In the genomic region with DNA sequence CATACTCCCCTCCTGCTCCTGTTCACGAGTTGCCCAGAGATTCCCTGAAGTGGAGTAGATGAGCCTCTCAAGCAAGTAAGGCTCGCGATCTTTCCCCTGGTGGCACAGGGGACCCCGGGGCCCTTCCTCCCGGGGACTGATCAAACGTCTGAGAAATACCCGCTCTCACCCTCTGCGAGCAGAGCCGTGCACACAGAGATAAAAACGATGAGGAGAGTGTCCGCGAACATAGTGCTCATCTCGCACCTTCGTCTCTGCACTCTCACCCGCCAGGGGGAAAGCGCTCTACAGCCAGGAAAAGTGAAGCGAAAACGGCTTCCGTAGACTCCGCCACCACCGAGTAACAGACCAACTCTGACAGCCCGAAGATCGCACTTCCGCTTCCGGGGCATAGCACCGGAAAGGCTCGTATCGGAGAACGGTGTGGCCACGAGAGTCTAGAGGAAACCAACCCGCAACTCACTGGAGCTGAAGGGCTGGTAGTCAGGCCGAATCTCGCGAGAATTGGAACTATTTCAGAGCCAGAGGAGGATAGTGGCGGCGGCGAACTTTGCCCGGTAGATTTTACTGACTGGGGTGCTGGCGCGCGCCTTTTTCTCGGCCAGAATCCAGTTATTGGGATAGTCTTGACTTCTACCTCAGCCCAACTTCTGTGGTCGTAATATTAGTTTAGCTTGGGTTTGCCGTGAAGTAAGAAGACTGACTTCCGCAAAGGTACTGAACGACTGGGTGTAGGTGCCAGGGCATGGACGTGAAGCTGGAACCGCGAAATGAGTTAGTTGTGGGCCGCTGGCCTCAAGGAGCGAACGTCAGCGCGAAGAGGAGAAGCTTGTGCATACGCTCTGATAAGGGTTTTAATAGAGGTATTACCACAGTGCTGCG, we compare ENCODE assay signal across 1 cellular context.
TF ChIP-seq lines count a peak whose summit lies in the region.

A gene with protein sequence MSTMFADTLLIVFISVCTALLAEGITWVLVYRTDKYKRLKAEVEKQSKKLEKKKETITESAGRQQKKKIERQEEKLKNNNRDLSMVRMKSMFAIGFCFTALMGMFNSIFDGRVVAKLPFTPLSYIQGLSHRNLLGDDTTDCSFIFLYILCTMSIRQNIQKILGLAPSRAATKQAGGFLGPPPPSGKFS (minus strand): TSS at position 356 of the 882 bp plus-strand sequence. CDS start 117 bp downstream, at position 239.

TF ChIP-seq in HepG2, 621 proteins besides CTCF, POLR2A, EP300 and RAD21 (continued from another document and continues in another):
- TF ChIP-seq, protein P1, sequence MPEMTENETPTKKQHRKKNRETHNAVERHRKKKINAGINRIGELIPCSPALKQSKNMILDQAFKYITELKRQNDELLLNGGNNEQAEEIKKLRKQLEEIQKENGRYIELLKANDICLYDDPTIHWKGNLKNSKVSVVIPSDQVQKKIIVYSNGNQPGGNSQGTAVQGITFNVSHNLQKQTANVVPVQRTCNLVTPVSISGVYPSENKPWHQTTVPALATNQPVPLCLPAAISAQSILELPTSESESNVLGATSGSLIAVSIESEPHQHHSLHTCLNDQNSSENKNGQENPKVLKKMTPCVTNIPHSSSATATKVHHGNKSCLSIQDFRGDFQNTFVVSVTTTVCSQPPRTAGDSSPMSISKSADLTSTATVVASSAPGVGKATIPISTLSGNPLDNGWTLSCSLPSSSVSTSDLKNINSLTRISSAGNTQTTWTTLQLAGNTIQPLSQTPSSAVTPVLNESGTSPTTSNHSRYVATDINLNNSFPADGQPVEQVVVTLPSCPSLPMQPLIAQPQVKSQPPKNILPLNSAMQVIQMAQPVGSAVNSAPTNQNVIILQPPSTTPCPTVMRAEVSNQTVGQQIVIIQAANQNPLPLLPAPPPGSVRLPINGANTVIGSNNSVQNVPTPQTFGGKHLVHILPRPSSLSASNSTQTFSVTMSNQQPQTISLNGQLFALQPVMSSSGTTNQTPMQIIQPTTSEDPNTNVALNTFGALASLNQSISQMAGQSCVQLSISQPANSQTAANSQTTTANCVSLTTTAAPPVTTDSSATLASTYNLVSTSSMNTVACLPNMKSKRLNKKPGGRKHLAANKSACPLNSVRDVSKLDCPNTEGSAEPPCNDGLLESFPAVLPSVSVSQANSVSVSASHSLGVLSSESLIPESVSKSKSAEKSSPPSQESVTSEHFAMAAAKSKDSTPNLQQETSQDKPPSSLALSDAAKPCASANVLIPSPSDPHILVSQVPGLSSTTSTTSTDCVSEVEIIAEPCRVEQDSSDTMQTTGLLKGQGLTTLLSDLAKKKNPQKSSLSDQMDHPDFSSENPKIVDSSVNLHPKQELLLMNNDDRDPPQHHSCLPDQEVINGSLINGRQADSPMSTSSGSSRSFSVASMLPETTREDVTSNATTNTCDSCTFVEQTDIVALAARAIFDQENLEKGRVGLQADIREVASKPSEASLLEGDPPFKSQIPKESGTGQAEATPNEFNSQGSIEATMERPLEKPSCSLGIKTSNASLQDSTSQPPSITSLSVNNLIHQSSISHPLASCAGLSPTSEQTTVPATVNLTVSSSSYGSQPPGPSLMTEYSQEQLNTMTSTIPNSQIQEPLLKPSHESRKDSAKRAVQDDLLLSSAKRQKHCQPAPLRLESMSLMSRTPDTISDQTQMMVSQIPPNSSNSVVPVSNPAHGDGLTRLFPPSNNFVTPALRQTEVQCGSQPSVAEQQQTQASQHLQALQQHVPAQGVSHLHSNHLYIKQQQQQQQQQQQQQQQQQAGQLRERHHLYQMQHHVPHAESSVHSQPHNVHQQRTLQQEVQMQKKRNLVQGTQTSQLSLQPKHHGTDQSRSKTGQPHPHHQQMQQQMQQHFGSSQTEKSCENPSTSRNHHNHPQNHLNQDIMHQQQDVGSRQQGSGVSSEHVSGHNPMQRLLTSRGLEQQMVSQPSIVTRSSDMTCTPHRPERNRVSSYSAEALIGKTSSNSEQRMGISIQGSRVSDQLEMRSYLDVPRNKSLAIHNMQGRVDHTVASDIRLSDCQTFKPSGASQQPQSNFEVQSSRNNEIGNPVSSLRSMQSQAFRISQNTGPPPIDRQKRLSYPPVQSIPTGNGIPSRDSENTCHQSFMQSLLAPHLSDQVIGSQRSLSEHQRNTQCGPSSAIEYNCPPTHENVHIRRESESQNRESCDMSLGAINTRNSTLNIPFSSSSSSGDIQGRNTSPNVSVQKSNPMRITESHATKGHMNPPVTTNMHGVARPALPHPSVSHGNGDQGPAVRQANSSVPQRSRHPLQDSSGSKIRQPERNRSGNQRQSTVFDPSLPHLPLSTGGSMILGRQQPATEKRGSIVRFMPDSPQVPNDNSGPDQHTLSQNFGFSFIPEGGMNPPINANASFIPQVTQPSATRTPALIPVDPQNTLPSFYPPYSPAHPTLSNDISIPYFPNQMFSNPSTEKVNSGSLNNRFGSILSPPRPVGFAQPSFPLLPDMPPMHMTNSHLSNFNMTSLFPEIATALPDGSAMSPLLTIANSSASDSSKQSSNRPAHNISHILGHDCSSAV (CRISPR knock-in tag; IDR thresholded peaks at IDR 0.05; ENCODE audit: borderline replicate concordance): no peak
- TF ChIP-seq POLR2AphosphoS2 (IDR thresholded peaks at IDR 0.05; ENCODE audit: low read depth, low read length): no peak
- TF ChIP-seq SKI (IDR thresholded peaks at IDR 0.05; ENCODE audit: partially characterized antibody): peak; percentile 27
- TF ChIP-seq, protein P2, sequence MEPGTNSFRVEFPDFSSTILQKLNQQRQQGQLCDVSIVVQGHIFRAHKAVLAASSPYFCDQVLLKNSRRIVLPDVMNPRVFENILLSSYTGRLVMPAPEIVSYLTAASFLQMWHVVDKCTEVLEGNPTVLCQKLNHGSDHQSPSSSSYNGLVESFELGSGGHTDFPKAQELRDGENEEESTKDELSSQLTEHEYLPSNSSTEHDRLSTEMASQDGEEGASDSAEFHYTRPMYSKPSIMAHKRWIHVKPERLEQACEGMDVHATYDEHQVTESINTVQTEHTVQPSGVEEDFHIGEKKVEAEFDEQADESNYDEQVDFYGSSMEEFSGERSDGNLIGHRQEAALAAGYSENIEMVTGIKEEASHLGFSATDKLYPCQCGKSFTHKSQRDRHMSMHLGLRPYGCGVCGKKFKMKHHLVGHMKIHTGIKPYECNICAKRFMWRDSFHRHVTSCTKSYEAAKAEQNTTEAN (CRISPR knock-in tag; conservative IDR thresholded peaks at IDR 0.05): no peak
- no peak for TF ChIP-seq FOXM1 (CRISPR knock-in tag; IDR thresholded peaks at IDR 0.05)
- TF ChIP-seq, protein P3, sequence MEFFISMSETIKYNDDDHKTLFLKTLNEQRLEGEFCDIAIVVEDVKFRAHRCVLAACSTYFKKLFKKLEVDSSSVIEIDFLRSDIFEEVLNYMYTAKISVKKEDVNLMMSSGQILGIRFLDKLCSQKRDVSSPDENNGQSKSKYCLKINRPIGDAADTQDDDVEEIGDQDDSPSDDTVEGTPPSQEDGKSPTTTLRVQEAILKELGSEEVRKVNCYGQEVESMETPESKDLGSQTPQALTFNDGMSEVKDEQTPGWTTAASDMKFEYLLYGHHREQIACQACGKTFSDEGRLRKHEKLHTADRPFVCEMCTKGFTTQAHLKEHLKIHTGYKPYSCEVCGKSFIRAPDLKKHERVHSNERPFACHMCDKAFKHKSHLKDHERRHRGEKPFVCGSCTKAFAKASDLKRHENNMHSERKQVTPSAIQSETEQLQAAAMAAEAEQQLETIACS (CRISPR knock-in tag; IDR thresholded peaks at IDR 0.05): no peak
- TF ChIP-seq, protein P4, sequence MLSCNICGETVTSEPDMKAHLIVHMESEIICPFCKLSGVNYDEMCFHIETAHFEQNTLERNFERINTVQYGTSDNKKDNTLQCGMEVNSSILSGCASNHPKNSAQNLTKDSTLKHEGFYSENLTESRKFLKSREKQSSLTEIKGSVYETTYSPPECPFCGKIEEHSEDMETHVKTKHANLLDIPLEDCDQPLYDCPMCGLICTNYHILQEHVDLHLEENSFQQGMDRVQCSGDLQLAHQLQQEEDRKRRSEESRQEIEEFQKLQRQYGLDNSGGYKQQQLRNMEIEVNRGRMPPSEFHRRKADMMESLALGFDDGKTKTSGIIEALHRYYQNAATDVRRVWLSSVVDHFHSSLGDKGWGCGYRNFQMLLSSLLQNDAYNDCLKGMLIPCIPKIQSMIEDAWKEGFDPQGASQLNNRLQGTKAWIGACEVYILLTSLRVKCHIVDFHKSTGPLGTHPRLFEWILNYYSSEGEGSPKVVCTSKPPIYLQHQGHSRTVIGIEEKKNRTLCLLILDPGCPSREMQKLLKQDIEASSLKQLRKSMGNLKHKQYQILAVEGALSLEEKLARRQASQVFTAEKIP (CRISPR knock-in tag; IDR thresholded peaks at IDR 0.05; ENCODE audit: borderline replicate concordance): no peak
- TF ChIP-seq RBM39 (IDR thresholded peaks at IDR 0.05; ENCODE audit: low read depth, low read length, poor library complexity, severe bottlenecking): no peak
- TF ChIP-seq, protein P5, sequence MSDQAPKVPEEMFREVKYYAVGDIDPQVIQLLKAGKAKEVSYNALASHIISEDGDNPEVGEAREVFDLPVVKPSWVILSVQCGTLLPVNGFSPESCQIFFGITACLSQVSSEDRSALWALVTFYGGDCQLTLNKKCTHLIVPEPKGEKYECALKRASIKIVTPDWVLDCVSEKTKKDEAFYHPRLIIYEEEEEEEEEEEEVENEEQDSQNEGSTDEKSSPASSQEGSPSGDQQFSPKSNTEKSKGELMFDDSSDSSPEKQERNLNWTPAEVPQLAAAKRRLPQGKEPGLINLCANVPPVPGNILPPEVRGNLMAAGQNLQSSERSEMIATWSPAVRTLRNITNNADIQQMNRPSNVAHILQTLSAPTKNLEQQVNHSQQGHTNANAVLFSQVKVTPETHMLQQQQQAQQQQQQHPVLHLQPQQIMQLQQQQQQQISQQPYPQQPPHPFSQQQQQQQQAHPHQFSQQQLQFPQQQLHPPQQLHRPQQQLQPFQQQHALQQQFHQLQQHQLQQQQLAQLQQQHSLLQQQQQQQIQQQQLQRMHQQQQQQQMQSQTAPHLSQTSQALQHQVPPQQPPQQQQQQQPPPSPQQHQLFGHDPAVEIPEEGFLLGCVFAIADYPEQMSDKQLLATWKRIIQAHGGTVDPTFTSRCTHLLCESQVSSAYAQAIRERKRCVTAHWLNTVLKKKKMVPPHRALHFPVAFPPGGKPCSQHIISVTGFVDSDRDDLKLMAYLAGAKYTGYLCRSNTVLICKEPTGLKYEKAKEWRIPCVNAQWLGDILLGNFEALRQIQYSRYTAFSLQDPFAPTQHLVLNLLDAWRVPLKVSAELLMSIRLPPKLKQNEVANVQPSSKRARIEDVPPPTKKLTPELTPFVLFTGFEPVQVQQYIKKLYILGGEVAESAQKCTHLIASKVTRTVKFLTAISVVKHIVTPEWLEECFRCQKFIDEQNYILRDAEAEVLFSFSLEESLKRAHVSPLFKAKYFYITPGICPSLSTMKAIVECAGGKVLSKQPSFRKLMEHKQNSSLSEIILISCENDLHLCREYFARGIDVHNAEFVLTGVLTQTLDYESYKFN (CRISPR knock-in tag; conservative IDR thresholded peaks at IDR 0.05): peak; percentile 61
- no peak for TF ChIP-seq ZNF326 (CRISPR knock-in tag; IDR thresholded peaks at IDR 0.05; ENCODE audit: borderline replicate concordance)
- no peak for TF ChIP-seq ZNF253 (CRISPR knock-in tag; IDR thresholded peaks at IDR 0.05; ENCODE audit: borderline replicate concordance)
- TF ChIP-seq, protein P6, sequence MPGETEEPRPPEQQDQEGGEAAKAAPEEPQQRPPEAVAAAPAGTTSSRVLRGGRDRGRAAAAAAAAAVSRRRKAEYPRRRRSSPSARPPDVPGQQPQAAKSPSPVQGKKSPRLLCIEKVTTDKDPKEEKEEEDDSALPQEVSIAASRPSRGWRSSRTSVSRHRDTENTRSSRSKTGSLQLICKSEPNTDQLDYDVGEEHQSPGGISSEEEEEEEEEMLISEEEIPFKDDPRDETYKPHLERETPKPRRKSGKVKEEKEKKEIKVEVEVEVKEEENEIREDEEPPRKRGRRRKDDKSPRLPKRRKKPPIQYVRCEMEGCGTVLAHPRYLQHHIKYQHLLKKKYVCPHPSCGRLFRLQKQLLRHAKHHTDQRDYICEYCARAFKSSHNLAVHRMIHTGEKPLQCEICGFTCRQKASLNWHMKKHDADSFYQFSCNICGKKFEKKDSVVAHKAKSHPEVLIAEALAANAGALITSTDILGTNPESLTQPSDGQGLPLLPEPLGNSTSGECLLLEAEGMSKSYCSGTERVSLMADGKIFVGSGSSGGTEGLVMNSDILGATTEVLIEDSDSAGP (CRISPR knock-in tag; IDR thresholded peaks at IDR 0.05; ENCODE audit: borderline replicate concordance): peak; percentile 80; the same call in 1 of the 2 replicates
- no peak for TF ChIP-seq MBD4 (IDR thresholded peaks at IDR 0.05; ENCODE audit: borderline replicate concordance, low read length)
- peak; percentile 14; the same call in 1 of the 2 replicates for TF ChIP-seq ZSCAN25 (CRISPR knock-in tag; IDR thresholded peaks at IDR 0.05)
- no peak for TF ChIP-seq ZNF550 (CRISPR knock-in tag; IDR thresholded peaks at IDR 0.05; ENCODE audit: borderline replicate concordance)
- peak; percentile 49; the same call in 1 of the 2 replicates for TF ChIP-seq ISX (CRISPR knock-in tag; conservative IDR thresholded peaks at IDR 0.05)
- TF ChIP-seq NFYB (CRISPR knock-in tag; IDR thresholded peaks at IDR 0.05): peak; percentile 58
- TF ChIP-seq GPN1 (CRISPR knock-in tag; IDR thresholded peaks at IDR 0.05; ENCODE audit: borderline replicate concordance): no peak
- TF ChIP-seq SAFB2 (CRISPR knock-in tag; IDR thresholded peaks at IDR 0.05; ENCODE audit: borderline replicate concordance, low read depth): no peak; the same call in 1 of the 2 replicates
- no peak for TF ChIP-seq ZNF432 (CRISPR knock-in tag; IDR thresholded peaks at IDR 0.05; ENCODE audit: borderline replicate concordance)
- TF ChIP-seq, protein P7, sequence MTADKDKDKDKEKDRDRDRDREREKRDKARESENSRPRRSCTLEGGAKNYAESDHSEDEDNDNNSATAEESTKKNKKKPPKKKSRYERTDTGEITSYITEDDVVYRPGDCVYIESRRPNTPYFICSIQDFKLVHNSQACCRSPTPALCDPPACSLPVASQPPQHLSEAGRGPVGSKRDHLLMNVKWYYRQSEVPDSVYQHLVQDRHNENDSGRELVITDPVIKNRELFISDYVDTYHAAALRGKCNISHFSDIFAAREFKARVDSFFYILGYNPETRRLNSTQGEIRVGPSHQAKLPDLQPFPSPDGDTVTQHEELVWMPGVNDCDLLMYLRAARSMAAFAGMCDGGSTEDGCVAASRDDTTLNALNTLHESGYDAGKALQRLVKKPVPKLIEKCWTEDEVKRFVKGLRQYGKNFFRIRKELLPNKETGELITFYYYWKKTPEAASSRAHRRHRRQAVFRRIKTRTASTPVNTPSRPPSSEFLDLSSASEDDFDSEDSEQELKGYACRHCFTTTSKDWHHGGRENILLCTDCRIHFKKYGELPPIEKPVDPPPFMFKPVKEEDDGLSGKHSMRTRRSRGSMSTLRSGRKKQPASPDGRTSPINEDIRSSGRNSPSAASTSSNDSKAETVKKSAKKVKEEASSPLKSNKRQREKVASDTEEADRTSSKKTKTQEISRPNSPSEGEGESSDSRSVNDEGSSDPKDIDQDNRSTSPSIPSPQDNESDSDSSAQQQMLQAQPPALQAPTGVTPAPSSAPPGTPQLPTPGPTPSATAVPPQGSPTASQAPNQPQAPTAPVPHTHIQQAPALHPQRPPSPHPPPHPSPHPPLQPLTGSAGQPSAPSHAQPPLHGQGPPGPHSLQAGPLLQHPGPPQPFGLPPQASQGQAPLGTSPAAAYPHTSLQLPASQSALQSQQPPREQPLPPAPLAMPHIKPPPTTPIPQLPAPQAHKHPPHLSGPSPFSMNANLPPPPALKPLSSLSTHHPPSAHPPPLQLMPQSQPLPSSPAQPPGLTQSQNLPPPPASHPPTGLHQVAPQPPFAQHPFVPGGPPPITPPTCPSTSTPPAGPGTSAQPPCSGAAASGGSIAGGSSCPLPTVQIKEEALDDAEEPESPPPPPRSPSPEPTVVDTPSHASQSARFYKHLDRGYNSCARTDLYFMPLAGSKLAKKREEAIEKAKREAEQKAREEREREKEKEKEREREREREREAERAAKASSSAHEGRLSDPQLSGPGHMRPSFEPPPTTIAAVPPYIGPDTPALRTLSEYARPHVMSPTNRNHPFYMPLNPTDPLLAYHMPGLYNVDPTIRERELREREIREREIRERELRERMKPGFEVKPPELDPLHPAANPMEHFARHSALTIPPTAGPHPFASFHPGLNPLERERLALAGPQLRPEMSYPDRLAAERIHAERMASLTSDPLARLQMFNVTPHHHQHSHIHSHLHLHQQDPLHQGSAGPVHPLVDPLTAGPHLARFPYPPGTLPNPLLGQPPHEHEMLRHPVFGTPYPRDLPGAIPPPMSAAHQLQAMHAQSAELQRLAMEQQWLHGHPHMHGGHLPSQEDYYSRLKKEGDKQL (CRISPR knock-in tag; IDR thresholded peaks at IDR 0.05; ENCODE audit: low read depth): peak; percentile 24; the same call in 1 of the 2 replicates
- TF ChIP-seq FOXC1 (CRISPR knock-in tag; IDR thresholded peaks at IDR 0.05; ENCODE audit: borderline replicate concordance): peak; percentile 78
